ENCODE assay signal across 9 cellular contexts in genomic region chr12:53427905-53428594, GRCh38. TPM values are rescaled to one million over a fixed set of nuclear protein-coding genes. Genes with fewer than 3 reads are reported as not detected.
DNase-seq lines count a peak whose midpoint lies in the region; ATAC-seq, FAIRE-seq and TF ChIP-seq lines count a peak whose summit lies in the region.
"Had no signal": no experiment of that assay in that cellular context is flagged by ENCODE, and none has a peak within 500 bp of the region (broad histone marks: within the 10 kb centered on the region; RNA-seq: fewer than 3 reads in every experiment).

No MANE protein-coding gene starts in this region.

- ATAC-seq in HG03139 (IDR thresholded peaks at IDR 0.05; ENCODE audit: unreplicated experiment) (no peak), HG02884 (IDR thresholded peaks at IDR 0.05; ENCODE audit: unreplicated experiment) (no peak), GM21390 (IDR thresholded peaks at IDR 0.05; ENCODE audit: unreplicated experiment) (no peak)

- H3K36me3 ChIP-seq in bronchial epithelial cell (ENCODE audit: control insufficient read depth, insufficient read depth, low read length): no peaks in the 10 kb centered on the region

- H3K4me3 ChIP-seq in bronchial epithelial cell (ENCODE audit: low read depth, low read length) (no peak overlapping the region), skeletal muscle cell (ENCODE audit: low read depth, low read length) (no peak overlapping the region)

- FAIRE-seq in bronchial epithelial cell (lab: Jason Lieb, UNC): peak; percentile 84

- no peak for TF ChIP-seq CTCF in bronchial epithelial cell (IDR thresholded peaks at IDR 0.05; ENCODE audit: insufficient read depth, low read length, severe bottlenecking)

- H3K27me3 ChIP-seq in bronchial epithelial cell (ENCODE audit: control insufficient read depth, insufficient read depth, low read length): no peaks in the 10 kb centered on the region

- peak; percentile 68 for DNase-seq in GM03348 (ENCODE audit: low spot score)
- peak; percentile 98 for DNase-seq in NCI-H226
- peak; percentile 100 for DNase-seq in bronchial epithelial cell (ENCODE audit: low read depth)
- DNase-seq in skeletal muscle cell (ENCODE audit: low read depth): peak; percentile 75
- no peak for DNase-seq in NCI-H345 treated with DMSO at 0.1 percent for 48 hours (lab: John Stamatoyannopoulos, UW; ENCODE audit: unreplicated experiment)
- DNase-seq: anterior cingulate cortex had no signal

RNA-seq across cellular contexts. Expression of gene AMHR2, which starts 4.4 kb away (rescaled TPM):
- total RNA-seq in bronchial epithelial cell: not detected in 2 replicates

RNA-seq across cellular contexts. Expression of gene PRR13, which starts 13.5 kb away (rescaled TPM):
- total RNA-seq in bronchial epithelial cell: 29.0 and 40.5 TPM in 2 replicates

RNA-seq across cellular contexts. Expression of gene PCBP2, which starts 23.9 kb away (rescaled TPM):
- 128 and 133 TPM in 2 replicates for total RNA-seq in bronchial epithelial cell

RNA-seq across cellular contexts. Expression of gene SP1, which starts 48.1 kb away (rescaled TPM):
- 23.7 and 30.0 TPM in 2 replicates for total RNA-seq in bronchial epithelial cell
